1 cellular context compared by ENCODE assay signal in genomic region chr17:27596571-27597187, GRCh38.
TF ChIP-seq lines count a peak whose summit lies in the region.

No MANE protein-coding gene starts in this region.

TF ChIP-seq in GM23338, 12 proteins besides CTCF, POLR2A, EP300 and RAD21 (continued from another document):
- TF ChIP-seq REST (IDR thresholded peaks at IDR 0.05; ENCODE audit: unreplicated experiment): no peak
- no peak for TF ChIP-seq ETS1 (IDR thresholded peaks at IDR 0.05)
- TF ChIP-seq ZNF114 (CRISPR knock-in tag; IDR thresholded peaks at IDR 0.05): no peak
- TF ChIP-seq EZH2 (IDR thresholded peaks at IDR 0.05; ENCODE audit: low read depth, unreplicated experiment): no peak
- no peak for TF ChIP-seq STAT1 (IDR thresholded peaks at IDR 0.05; ENCODE audit: unreplicated experiment)
- TF ChIP-seq JUNB (IDR thresholded peaks at IDR 0.05; ENCODE audit: unreplicated experiment): no peak
